ENCODE assay signal across 8 cellular contexts in the genomic region with DNA sequence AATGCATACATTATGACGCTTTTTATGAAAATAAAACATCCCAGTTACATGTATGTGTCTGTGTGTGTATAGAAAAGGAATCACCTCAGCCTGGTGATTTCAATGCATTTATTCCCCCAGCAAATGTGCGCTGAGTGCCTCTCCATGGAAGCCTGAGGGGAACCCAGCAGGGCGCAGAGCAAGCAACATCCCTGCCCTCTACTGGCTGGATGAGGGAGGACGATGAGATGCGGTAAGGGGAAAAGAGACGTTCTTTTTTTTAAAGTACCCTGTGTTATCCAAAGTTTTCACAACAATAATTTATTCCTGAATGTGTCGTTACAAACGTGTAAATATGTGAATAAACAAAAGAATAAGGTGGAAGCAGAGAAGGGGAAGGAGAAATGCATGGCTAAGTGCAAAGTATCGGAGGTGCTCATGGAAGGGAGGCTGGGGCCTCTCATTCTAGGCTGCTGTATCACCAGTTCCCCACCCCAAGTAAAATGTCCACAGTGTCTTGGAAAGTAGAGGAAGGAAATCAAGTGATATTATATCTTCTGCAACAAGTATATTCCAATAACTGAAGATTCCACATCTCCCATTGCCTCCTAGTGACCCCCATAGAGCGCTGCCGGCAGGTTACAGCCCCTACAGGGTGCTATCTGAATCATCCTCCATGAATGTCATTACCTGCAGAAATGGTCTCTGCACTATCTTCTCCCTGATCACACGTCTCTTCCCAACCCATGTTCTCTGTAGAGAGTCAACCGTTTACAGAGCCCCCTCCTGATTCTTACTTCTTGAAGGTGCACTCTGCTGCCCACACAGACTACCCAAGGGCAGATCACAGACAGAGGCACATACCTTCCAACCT. TPM values are rescaled to one million over a fixed set of nuclear protein-coding genes. Genes with fewer than 3 reads are reported as not detected.
DNase-seq lines count a peak whose midpoint lies in the region; ATAC-seq and TF ChIP-seq lines count a peak whose summit lies in the region.

No MANE protein-coding gene starts in this region.

- TF ChIP-seq POLR2A in vagina (IDR thresholded peaks at IDR 0.05): no peak

- intact Hi-C loops in vagina (cut with DNase I): no loop called here

- ATAC-seq in GM21381 (IDR thresholded peaks at IDR 0.05; ENCODE audit: unreplicated experiment) (peak; percentile 70), left lobe of liver (peak; percentile 68), HG02571 (IDR thresholded peaks at IDR 0.05; ENCODE audit: unreplicated experiment) (no peak)

- H3K4me3 ChIP-seq in MM.1S (ENCODE audit: low read length) (no peak overlapping the region), vagina (no peak overlapping the region)

- H3K27ac ChIP-seq in MM.1S (ENCODE audit: low read length) (no peak overlapping the region), vagina (no peak overlapping the region)

- no peaks in the 10 kb centered on the region for H3K4me1 Mint-ChIP-seq in brain

- no peaks in the 10 kb centered on the region for H3K36me3 Mint-ChIP-seq in brain

- no peak overlapping the region for H3K27ac Mint-ChIP-seq in brain

- no peaks in the 10 kb centered on the region for H3K79me2 ChIP-seq in MM.1S (ENCODE audit: low read length)

- peak; percentile 65 for DNase-seq in DMS 273 (lab: John Stamatoyannopoulos, UW; ENCODE audit: unreplicated experiment)
- no peak for DNase-seq in DMS 273 treated with DMSO at 0.1 percent for 48 hours (lab: John Stamatoyannopoulos, UW)
- peak; percentile 17 for DNase-seq in MM.1S
- no peak for DNase-seq in left lobe of liver (ENCODE audit: low spot score)
- DNase-seq in vagina (ENCODE audit: extremely low spot score in 2 of 2): no peak

- no peak overlapping the region for H2AFZ ChIP-seq in MM.1S (ENCODE audit: low read length)

- no peak overlapping the region for H3K4me2 ChIP-seq in MM.1S (ENCODE audit: low read depth, low read length)

- H3F3A ChIP-seq in MM.1S (ENCODE audit: insufficient read depth, low read length): no peaks in the 10 kb centered on the region

- H3K27me3 Mint-ChIP-seq in brain: peaks cover 14% of the 10 kb centered on the region

- no peaks in the 10 kb centered on the region for H3K27me3 ChIP-seq in MM.1S (replicated peaks; ENCODE audit: insufficient read depth, low read length)
- H3K27me3 ChIP-seq in vagina: no peaks in the 10 kb centered on the region

- no peak overlapping the region for H3K9ac ChIP-seq in MM.1S (ENCODE audit: low read length)

- no peak overlapping the region for H3K4me3 Mint-ChIP-seq in brain

- no peaks in the 10 kb centered on the region for H4K20me1 ChIP-seq in MM.1S (ENCODE audit: insufficient read depth, low read length)

- H3K36me3 ChIP-seq in MM.1S (replicated peaks; ENCODE audit: insufficient read depth, low read length): no peaks in the 10 kb centered on the region
- no peaks in the 10 kb centered on the region for H3K36me3 ChIP-seq in vagina

- peak; percentile 76 for TF ChIP-seq CTCF in MM.1S (IDR thresholded peaks at IDR 0.05; ENCODE audit: low read length)
- TF ChIP-seq CTCF in brain (conservative IDR thresholded peaks at IDR 0.05): peak; percentile 51 to 76
- no peak for TF ChIP-seq CTCF in vagina (IDR thresholded peaks at IDR 0.05)

- no peaks in the 10 kb centered on the region for H3K9me3 Mint-ChIP-seq in brain

- no peaks in the 10 kb centered on the region for H3K9me2 ChIP-seq in MM.1S (replicated peaks; ENCODE audit: insufficient read depth, low read length)

- H3K4me1 ChIP-seq in MM.1S (ENCODE audit: low read length): no peaks in the 10 kb centered on the region
- no peaks in the 10 kb centered on the region for H3K4me1 ChIP-seq in vagina

- H3K9me3 ChIP-seq in MM.1S (replicated peaks; ENCODE audit: insufficient read depth, low read length): no peaks in the 10 kb centered on the region
- no peaks in the 10 kb centered on the region for H3K9me3 ChIP-seq in vagina

RNA-seq across cellular contexts. Expression of gene ABLIM3, which starts 13.0 kb away (rescaled TPM):
- polyA plus RNA-seq in brain (ENCODE audit: insufficient read depth, low read depth, low replicate concordance): 6.0 TPM
- total RNA-seq in left lobe of liver: 87.7 TPM
- total RNA-seq in vagina: 50.8 TPM

Comparison
In these comparisons a context has a peak if more than half of its experiments do, and no peak if none do; other contexts are left out.
1. DNase-seq: peak in DMS 273 (single experiment) and MM.1S (single experiment); none in DMS 273 treated with DMSO at 0.1 percent for 48 hours (single experiment), left lobe of liver (single experiment) and vagina (0 of 2).
2. CTCF ChIP-seq: peak in MM.1S (single experiment) and brain (2 of 2); none in vagina (0 of 3).